Comparison of ENCODE assay signal across 27 cellular contexts in genomic region chr1:90778487-90778886, GRCh38.
"Had no signal": no experiment of that assay in that cellular context is flagged by ENCODE, and none has a peak within 500 bp of the region (broad histone marks: within the 10 kb centered on the region; RNA-seq: fewer than 3 reads in every experiment).

No MANE protein-coding gene starts in this region.

- H3K4me1 Mint-ChIP-seq: activated CD4-positive, alpha-beta T cell treated with anti-CD3 and anti-CD28 coated beads, Interleukin-2, amount 10 ng/mL, durations not matched to agents 7 days and 5 days; natural killer cell; stimulated activated naive B cell treated with anti-CD40 and anti-IgM and Interleukin-4, amounts not matched to agents 10 μg/mL and 1 μg/mL and 100 μg/mL, for 72 hours had no signal

- ATAC-seq: activated CD8-positive, alpha-beta T cell treated with anti-CD3 and anti-CD28 coated beads for 36 hours; activated T-cell treated with anti-CD3 and anti-CD28 coated beads, Interleukin-2, amount 50 U/mL, for 4 hours; body of pancreas; natural killer cell had no signal

- H3K36me3 Mint-ChIP-seq: activated naive CD4-positive, alpha-beta T cell treated with anti-CD3 and anti-CD28 coated beads, Interleukin-2, amount 50 U/mL, for 72 hours; natural killer cell; stimulated activated naive B cell treated with anti-CD40 and anti-IgM and Interleukin-4, amounts not matched to agents 10 μg/mL and 1 μg/mL and 100 μg/mL, for 72 hours; type B pancreatic cell had no signal

- H3K4me3 Mint-ChIP-seq: activated CD4-positive, alpha-beta T cell treated with anti-CD3 and anti-CD28 coated beads, Interleukin-2, amount 10 ng/mL, durations not matched to agents 7 days and 5 days; activated CD8-positive, alpha-beta T cell treated with anti-CD3 and anti-CD28 coated beads for 36 hours; activated T-cell treated with anti-CD3 and anti-CD28 coated beads, Interleukin-2, amount 50 U/mL, for 4 hours; natural killer cell; stimulated activated naive B cell treated with anti-CD40 and anti-IgM and Interleukin-4, amounts not matched to agents 10 μg/mL and 1 μg/mL and 100 μg/mL, for 72 hours; T-helper 1 cell treated with Interleukin-12 subunit alpha and Interleukin-12 subunit beta and Interleukin-4 antibody, amounts not matched to agents 30 μg/mL and 1 μg/mL, for 36 hours; type B pancreatic cell had no signal

- DNase-seq: activated CD4-positive, alpha-beta T cell treated with anti-CD3 and anti-CD28 coated beads, Interleukin-2, amount 10 ng/mL, durations not matched to agents 7 days and 5 days; activated CD4-positive, CD25-positive, alpha-beta regulatory T cell treated with anti-CD3 and anti-CD28 coated beads, Interleukin-2, amount 50 U/mL, for 72 hours; activated CD8-positive, alpha-beta T cell treated with anti-CD3 and anti-CD28 coated beads for 36 hours; activated naive CD4-positive, alpha-beta T cell; activated T-cell treated with anti-CD3 and anti-CD28 coated beads, Interleukin-2, amount 50 U/mL, for 4 hours; adrenal gland; aorta; body of pancreas; dorsolateral prefrontal cortex; effector memory CD4-positive, alpha-beta T cell; erythroblast; head of caudate nucleus; hippocampal formation; kidney; mesenchymal stem cell; natural killer cell; stimulated activated CD4-positive, alpha-beta T cell treated with anti-CD3 and anti-CD28 coated beads, Interleukin-1b, Interleukin-23, amount 100 ng/mL, for 48 hours; stimulated activated CD4-positive, alpha-beta T cell treated with anti-CD3 and anti-CD28 coated beads, Interleukin-4, amount 100 ng/mL, for 4 hours; stimulated activated CD8-positive, alpha-beta memory T cell treated with anti-CD3 and anti-CD28 coated beads, Interleukin-4, amount 100 ng/mL, for 48 hours; stimulated activated naive B cell treated with anti-CD40 and anti-IgM and Interleukin-4, amounts not matched to agents 10 μg/mL and 1 μg/mL and 100 μg/mL, for 72 hours; SW 1271; T1000; uterus; WERI-Rb-1 had no signal

- H3K9me3 Mint-ChIP-seq: activated CD4-positive, alpha-beta T cell treated with anti-CD3 and anti-CD28 coated beads, Interleukin-2, amount 10 ng/mL, durations not matched to agents 7 days and 5 days; activated CD8-positive, alpha-beta T cell treated with anti-CD3 and anti-CD28 coated beads for 36 hours; activated naive CD4-positive, alpha-beta T cell treated with anti-CD3 and anti-CD28 coated beads, Interleukin-2, amount 50 U/mL, for 72 hours; activated T-cell treated with anti-CD3 and anti-CD28 coated beads, Interleukin-2, amount 50 U/mL, for 4 hours; natural killer cell; stimulated activated naive B cell treated with anti-CD40 and anti-IgM and Interleukin-4, amounts not matched to agents 10 μg/mL and 1 μg/mL and 100 μg/mL, for 72 hours; T-helper 1 cell treated with Interleukin-12 subunit alpha and Interleukin-12 subunit beta and Interleukin-4 antibody, amounts not matched to agents 30 μg/mL and 1 μg/mL, for 36 hours; type B pancreatic cell had no signal

- H3K27ac Mint-ChIP-seq: activated CD4-positive, alpha-beta T cell treated with anti-CD3 and anti-CD28 coated beads, Interleukin-2, amount 10 ng/mL, durations not matched to agents 7 days and 5 days; activated CD8-positive, alpha-beta T cell treated with anti-CD3 and anti-CD28 coated beads for 36 hours; activated naive CD4-positive, alpha-beta T cell treated with anti-CD3 and anti-CD28 coated beads, Interleukin-2, amount 50 U/mL, for 72 hours; natural killer cell; stimulated activated naive B cell treated with anti-CD40 and anti-IgM and Interleukin-4, amounts not matched to agents 10 μg/mL and 1 μg/mL and 100 μg/mL, for 72 hours; T-helper 1 cell treated with Interleukin-12 subunit alpha and Interleukin-12 subunit beta and Interleukin-4 antibody, amounts not matched to agents 30 μg/mL and 1 μg/mL, for 36 hours; type B pancreatic cell had no signal
